8 cellular contexts compared by ENCODE assay signal in the genomic region with DNA sequence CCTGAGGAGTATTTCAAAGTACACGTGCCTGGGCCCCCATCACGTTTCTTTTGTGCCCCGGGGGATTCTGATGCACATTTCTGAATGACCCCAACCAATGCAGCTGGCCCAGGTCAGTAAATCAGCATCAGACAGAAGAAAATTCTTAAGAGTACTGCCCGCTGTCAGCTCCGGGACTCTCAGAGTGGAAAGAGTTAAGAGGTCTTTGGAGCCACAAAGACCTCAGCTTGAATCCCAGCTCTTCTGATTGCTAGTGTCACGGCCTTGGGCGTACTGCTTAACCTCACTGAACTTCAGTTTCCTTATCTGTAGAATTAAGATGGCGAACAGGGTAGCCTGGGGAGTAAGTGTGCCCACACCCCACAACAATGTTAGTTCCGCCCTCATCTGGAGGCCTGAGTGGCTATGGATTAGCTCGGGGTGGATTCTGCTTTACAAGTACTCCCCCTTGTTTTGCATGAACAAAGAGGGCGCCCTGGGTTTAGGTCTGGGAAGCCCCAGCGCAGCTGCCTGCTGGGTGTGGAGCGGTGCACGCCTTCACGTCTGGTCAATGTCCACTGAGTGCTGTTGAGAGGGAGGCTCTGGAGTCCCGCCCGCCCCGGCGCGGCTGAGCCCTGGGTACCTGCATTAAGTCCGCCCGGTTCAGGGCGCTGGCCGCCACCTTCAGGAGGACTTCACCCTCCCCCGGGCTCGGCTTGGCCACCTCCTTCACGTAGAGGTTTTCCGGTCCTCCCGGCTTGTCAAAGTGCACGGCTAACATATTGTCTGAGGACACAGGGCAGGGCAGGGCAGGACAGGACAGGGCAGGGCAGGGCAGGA. TPM values are rescaled to one million over a fixed set of nuclear protein-coding genes. Genes with fewer than 3 reads are reported as not detected.
DNase-seq lines count a peak whose midpoint lies in the region; ATAC-seq and TF ChIP-seq lines count a peak whose summit lies in the region.

No MANE protein-coding gene starts in this region.

- H3K27me3 ChIP-seq in ACC112 (ENCODE audit: insufficient read depth, low read length) (no peaks in the 10 kb centered on the region), MG63 (no peaks in the 10 kb centered on the region), lower lobe of right lung (ENCODE audit: low read depth) (no peaks in the 10 kb centered on the region)

- ATAC-seq in lower lobe of right lung: peak; percentile 75 to 82

- H3K4me3 Mint-ChIP-seq in dendritic cell treated with granulocyte-macrophage colony-stimulating factor and Interleukin-4, amounts not matched to agents 40 ng/mL and 50 ng/mL, for 4 days: peak overlapping the region; percentile 78

- H3K4me1 ChIP-seq in ACC112 (ENCODE audit: control insufficient read depth, insufficient read depth, low read length, unreplicated experiment) (peaks cover 10% of the 10 kb centered on the region), lower lobe of right lung (peaks cover 38% of the 10 kb centered on the region)

- H3K79me2 ChIP-seq in ACC112 (ENCODE audit: control insufficient read depth, insufficient read depth, low read length, unreplicated experiment): peaks cover 11% of the 10 kb centered on the region

- TF ChIP-seq POLR2A in GM10847 (IDR thresholded peaks at IDR 0.05; ENCODE audit: extremely low read depth, insufficient read length): peak; percentile 52

- intact Hi-C loops in dendritic cell treated with granulocyte-macrophage colony-stimulating factor and Interleukin-4, amounts not matched to agents 40 ng/mL and 50 ng/mL, for 4 days (cut with micrococcal nuclease): loop anchor here (1.0 to 2.0 kb wide), 4 partner anchors 7 to 257 kb away; partner anchors contain the start of genes FAM228B, PFN4, SF3B6 and WDCP
- intact Hi-C loops in lower lobe of right lung (cut with DNase I): no loop called here

- H3K27ac Mint-ChIP-seq in dendritic cell treated with granulocyte-macrophage colony-stimulating factor and Interleukin-4, amounts not matched to agents 40 ng/mL and 50 ng/mL, for 4 days: peak overlapping the region; percentile 88

- no peaks in the 10 kb centered on the region for H3K27me3 Mint-ChIP-seq in dendritic cell treated with granulocyte-macrophage colony-stimulating factor and Interleukin-4, amounts not matched to agents 40 ng/mL and 50 ng/mL, for 4 days

- no peaks in the 10 kb centered on the region for H3K9me3 ChIP-seq in MG63
- H3K9me3 ChIP-seq in SK-N-MC (ENCODE audit: low read depth, low read length): no peaks in the 10 kb centered on the region
- no peaks in the 10 kb centered on the region for H3K9me3 ChIP-seq in lower lobe of right lung

- no peaks in the 10 kb centered on the region for H3K9me3 Mint-ChIP-seq in dendritic cell treated with granulocyte-macrophage colony-stimulating factor and Interleukin-4, amounts not matched to agents 40 ng/mL and 50 ng/mL, for 4 days

- peak; percentile 64 for DNase-seq in HFF-Myc (ENCODE audit: extremely low read depth, low read depth)
- DNase-seq in MG63: no peak
- DNase-seq in SK-N-MC (ENCODE audit: low read depth, low spot score): no peak
- DNase-seq in lower lobe of right lung: peak; percentile 96

- peaks cover 36% of the 10 kb centered on the region for H3K4me1 Mint-ChIP-seq in dendritic cell treated with granulocyte-macrophage colony-stimulating factor and Interleukin-4, amounts not matched to agents 40 ng/mL and 50 ng/mL, for 4 days (ENCODE audit: low read depth)

- H3K9ac ChIP-seq in SK-N-MC (ENCODE audit: insufficient read length): peak overlapping the region; percentile 84

- H3K4me3 ChIP-seq in ACC112 (ENCODE audit: low read depth, low read length): peak overlapping the region; percentile 79
- peak overlapping the region; percentile 73 for H3K4me3 ChIP-seq in HFF-Myc (replicated peaks; ENCODE audit: low read depth, low read length)
- H3K4me3 ChIP-seq in MG63: peak overlapping the region; percentile 61
- peak overlapping the region; percentile 80 for H3K4me3 ChIP-seq in SK-N-MC
- peak overlapping the region; percentile 65 for H3K4me3 ChIP-seq in lower lobe of right lung

- peaks cover 69% of the 10 kb centered on the region for H3K36me3 Mint-ChIP-seq in dendritic cell treated with granulocyte-macrophage colony-stimulating factor and Interleukin-4, amounts not matched to agents 40 ng/mL and 50 ng/mL, for 4 days (ENCODE audit: low read depth)

- H3K27ac ChIP-seq in ACC112 (ENCODE audit: low read depth, low read length) (peak overlapping the region; percentile 66), SK-N-MC (no peak overlapping the region), lower lobe of right lung (peak overlapping the region; percentile 90), temporal lobe (ENCODE audit: low read depth, low read length) (peak overlapping the region; percentile 44)

- no peak for TF ChIP-seq CTCF in HFF-Myc (IDR thresholded peaks at IDR 0.05; ENCODE audit: low read depth, low read length, missing control alignments)
- no peak for TF ChIP-seq CTCF in lower lobe of right lung (IDR thresholded peaks at IDR 0.05)

- H2AFZ ChIP-seq in ACC112 (ENCODE audit: low read length, unreplicated experiment): peak overlapping the region; percentile 82

- no peaks in the 10 kb centered on the region for H3K36me3 ChIP-seq in ACC112 (ENCODE audit: insufficient read depth, low read length)
- H3K36me3 ChIP-seq in MG63: no peaks in the 10 kb centered on the region; the same call in 1 of the 2 replicates
- no peaks in the 10 kb centered on the region for H3K36me3 ChIP-seq in SK-N-MC (ENCODE audit: insufficient read depth, low read length)
- H3K36me3 ChIP-seq in lower lobe of right lung: peaks cover 56% of the 10 kb centered on the region

RNA-seq across cellular contexts. Expression of gene TP53I3, which starts 0.9 kb away (rescaled TPM):
- 5.0 and 6.5 TPM in 2 replicates for total RNA-seq in MG63 (2014; rRNA removed; shearing (Covaris generic); ENCODE audit: low replicate concordance)
- 34.4 TPM for total RNA-seq in lower lobe of right lung
- 17.7 TPM for total RNA-seq in temporal lobe

RNA-seq across cellular contexts. Expression of gene SF3B6, which starts 7.7 kb away (rescaled TPM):
- 264 and 301 TPM in 2 replicates for total RNA-seq in MG63 (2014; rRNA removed; shearing (Covaris generic); ENCODE audit: low replicate concordance)
- total RNA-seq in lower lobe of right lung: 65.5 TPM
- 84.1 TPM for total RNA-seq in temporal lobe

RNA-seq across cellular contexts. Expression of gene FKBP1B, which starts 34.2 kb away (rescaled TPM):
- 5.1 TPM in 1 of 2 replicates, not detected in the other for total RNA-seq in MG63 (2014; rRNA removed; shearing (Covaris generic); ENCODE audit: low replicate concordance)
- total RNA-seq in lower lobe of right lung (16.4 TPM), temporal lobe (76.5 TPM)

RNA-seq across cellular contexts. Expression of gene WDCP, which starts 36.6 kb away (rescaled TPM):
- total RNA-seq in MG63 (2014; rRNA removed; shearing (Covaris generic); ENCODE audit: low replicate concordance): 10.6 and 12.2 TPM in 2 replicates
- total RNA-seq in lower lobe of right lung (10.5 TPM), temporal lobe (17.7 TPM)

RNA-seq across cellular contexts. Expression of gene PFN4, which starts 39.4 kb away (rescaled TPM):
- total RNA-seq in MG63 (2014; rRNA removed; shearing (Covaris generic); ENCODE audit: low replicate concordance): not detected in 2 replicates
- total RNA-seq in lower lobe of right lung (1.7 TPM), temporal lobe (0.98 TPM)

Comparison
In these comparisons a context has a peak if more than half of its experiments do, and no peak if none do; other contexts are left out.
1. DNase-seq: peak in HFF-Myc (single experiment) and lower lobe of right lung (single experiment); none in MG63 (single experiment) and SK-N-MC (single experiment).
2. Peak in every context shown above with its lines, with median percentiles within 50 percentile points of each other: H3K4me3 ChIP-seq.